Comparison of ENCODE assay signal across 1 cellular context in the genomic region with DNA sequence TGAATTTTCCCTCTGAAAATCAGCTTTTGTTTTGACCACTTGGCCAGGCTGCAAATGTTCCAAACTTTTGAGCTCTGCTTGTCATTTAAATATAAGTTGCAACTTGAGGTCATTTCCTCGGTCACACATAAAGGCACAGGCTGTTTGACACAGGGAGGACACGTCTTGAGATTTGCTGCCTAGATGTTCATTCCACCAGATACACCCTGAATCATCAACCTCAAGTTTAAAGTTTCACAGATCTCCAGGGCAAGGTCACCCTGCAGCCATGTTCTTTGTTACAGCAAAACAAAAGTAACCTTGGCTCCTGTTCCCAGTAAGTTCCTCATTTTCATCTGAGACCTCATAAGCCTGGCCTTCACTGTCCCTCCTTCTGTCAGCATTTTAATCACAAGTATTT. TPM values are rescaled to one million over a fixed set of nuclear protein-coding genes. Genes with fewer than 3 reads are reported as not detected.
"Had no signal": no experiment of that assay in that cellular context is flagged by ENCODE, and none has a peak within 500 bp of the region (broad histone marks: within the 10 kb centered on the region; RNA-seq: fewer than 3 reads in every experiment).

No MANE protein-coding gene starts in this region.

RNA-seq across cellular contexts. Expression of gene ANKRD18A, which starts 59.3 kb away (rescaled TPM):
- polyA plus RNA-seq: aorta had no signal
